ENCODE assay signal across 1 cellular context in the genomic region with DNA sequence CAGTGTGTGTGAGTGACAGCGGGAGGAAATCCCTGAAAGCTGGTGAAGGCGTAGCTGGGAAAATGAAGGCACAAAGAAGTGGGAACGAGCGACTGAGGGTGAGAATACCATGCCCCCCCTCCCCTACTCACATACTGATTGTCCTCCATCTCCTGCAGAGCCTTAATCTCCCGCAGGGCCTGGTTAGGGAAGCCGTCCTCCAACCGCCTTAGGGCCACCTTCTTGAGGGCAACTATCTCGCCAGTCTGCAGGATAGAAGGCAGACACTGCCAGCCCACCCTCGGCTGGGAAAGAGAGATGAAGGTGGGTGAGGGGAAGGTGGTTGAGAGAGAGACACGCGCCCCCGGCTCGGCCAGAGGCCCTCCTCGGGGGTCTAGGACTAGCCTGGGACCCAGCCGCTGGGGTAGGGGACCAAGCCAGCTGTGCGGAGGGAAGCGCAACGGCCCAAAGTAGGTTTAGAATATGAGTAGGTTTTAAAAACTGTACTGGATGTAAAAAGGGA.
TF ChIP-seq lines count a peak whose summit lies in the region.

No MANE protein-coding gene starts in this region.

TF ChIP-seq in GM23338, 12 proteins besides CTCF, POLR2A, EP300 and RAD21 (continued from another document):
- TF ChIP-seq, protein P1, sequence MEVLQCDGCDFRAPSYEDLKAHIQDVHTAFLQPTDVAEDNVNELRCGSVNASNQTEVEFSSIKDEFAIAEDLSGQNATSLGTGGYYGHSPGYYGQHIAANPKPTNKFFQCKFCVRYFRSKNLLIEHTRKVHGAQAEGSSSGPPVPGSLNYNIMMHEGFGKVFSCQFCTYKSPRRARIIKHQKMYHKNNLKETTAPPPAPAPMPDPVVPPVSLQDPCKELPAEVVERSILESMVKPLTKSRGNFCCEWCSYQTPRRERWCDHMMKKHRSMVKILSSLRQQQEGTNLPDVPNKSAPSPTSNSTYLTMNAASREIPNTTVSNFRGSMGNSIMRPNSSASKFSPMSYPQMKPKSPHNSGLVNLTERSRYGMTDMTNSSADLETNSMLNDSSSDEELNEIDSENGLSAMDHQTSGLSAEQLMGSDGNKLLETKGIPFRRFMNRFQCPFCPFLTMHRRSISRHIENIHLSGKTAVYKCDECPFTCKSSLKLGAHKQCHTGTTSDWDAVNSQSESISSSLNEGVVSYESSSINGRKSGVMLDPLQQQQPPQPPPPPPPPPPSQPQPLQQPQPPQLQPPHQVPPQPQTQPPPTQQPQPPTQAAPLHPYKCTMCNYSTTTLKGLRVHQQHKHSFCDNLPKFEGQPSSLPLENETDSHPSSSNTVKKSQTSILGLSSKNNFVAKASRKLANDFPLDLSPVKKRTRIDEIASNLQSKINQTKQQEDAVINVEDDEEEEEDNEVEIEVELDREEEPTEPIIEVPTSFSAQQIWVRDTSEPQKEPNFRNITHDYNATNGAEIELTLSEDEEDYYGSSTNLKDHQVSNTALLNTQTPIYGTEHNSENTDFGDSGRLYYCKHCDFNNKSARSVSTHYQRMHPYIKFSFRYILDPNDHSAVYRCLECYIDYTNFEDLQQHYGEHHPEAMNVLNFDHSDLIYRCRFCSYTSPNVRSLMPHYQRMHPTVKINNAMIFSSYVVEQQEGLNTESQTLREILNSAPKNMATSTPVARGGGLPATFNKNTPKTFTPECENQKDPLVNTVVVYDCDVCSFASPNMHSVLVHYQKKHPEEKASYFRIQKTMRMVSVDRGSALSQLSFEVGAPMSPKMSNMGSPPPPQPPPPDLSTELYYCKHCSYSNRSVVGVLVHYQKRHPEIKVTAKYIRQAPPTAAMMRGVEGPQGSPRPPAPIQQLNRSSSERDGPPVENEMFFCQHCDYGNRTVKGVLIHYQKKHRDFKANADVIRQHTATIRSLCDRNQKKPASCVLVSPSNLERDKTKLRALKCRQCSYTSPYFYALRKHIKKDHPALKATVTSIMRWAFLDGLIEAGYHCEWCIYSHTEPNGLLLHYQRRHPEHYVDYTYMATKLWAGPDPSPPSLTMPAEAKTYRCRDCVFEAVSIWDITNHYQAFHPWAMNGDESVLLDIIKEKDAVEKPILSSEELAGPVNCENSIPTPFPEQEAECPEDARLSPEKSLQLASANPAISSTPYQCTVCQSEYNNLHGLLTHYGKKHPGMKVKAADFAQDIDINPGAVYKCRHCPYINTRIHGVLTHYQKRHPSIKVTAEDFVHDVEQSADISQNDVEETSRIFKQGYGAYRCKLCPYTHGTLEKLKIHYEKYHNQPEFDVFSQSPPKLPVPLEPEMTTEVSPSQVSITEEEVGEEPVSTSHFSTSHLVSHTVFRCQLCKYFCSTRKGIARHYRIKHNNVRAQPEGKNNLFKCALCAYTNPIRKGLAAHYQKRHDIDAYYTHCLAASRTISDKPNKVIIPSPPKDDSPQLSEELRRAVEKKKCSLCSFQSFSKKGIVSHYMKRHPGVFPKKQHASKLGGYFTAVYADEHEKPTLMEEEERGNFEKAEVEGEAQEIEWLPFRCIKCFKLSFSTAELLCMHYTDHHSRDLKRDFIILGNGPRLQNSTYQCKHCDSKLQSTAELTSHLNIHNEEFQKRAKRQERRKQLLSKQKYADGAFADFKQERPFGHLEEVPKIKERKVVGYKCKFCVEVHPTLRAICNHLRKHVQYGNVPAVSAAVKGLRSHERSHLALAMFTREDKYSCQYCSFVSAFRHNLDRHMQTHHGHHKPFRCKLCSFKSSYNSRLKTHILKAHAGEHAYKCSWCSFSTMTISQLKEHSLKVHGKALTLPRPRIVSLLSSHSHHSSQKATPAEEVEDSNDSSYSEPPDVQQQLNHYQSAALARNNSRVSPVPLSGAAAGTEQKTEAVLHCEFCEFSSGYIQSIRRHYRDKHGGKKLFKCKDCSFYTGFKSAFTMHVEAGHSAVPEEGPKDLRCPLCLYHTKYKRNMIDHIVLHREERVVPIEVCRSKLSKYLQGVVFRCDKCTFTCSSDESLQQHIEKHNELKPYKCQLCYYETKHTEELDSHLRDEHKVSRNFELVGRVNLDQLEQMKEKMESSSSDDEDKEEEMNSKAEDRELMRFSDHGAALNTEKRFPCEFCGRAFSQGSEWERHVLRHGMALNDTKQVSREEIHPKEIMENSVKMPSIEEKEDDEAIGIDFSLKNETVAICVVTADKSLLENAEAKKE (CRISPR knock-in tag; IDR thresholded peaks at IDR 0.05), result no peak
- TF ChIP-seq EZH2 (IDR thresholded peaks at IDR 0.05; ENCODE audit: low read depth, unreplicated experiment), result no peak
